ENCODE assay signal across 11 cellular contexts in the genomic region with DNA sequence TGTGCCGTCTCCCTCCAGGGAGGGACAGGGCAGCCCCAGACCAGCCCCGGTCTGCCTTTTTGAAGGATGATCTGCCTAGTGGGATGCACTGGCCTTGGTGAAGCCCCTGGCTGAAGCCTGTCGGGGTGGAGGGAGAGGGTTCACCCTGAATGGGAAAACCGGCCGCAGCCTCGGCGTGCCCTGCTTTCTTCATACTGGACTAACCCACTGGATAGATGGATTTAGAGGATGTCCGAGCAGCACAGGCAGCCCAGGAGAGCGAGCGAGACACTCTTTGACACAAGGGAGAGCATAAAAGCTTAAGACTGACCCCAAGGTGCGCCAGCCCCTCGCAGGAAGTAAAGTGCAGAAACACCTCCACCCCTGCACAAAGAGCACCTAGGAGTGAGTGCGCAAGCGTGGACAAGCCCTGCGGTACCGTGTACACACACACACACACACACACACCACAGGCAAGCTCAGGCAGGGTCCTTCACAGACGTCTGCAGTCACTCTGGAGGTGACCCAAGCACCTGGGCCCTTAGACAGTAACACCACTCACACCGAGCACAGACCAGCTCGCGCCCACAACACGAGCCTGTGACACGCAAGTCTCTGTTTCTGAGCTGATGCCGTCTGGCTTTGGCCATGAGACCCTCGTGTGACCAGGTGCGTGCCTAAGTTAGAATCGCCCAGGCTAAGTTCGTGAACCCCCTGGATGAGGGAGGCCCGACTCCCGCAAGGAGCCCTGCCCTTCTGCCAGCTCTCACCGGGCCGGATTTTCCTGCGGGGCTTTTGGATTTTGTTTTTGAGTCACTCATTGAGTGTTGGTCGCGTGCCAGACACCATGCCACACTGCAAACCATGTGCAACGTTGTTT. TPM values are rescaled to one million over a fixed set of nuclear protein-coding genes. Genes with fewer than 3 reads are reported as not detected.
A peak's percentile ranks its signal among the peaks of the same experiment; 100 is the strongest.
DNase-seq lines count a peak whose midpoint lies in the region; ATAC-seq and TF ChIP-seq lines count a peak whose summit lies in the region.
"Had no signal": no experiment of that assay in that cellular context is flagged by ENCODE, and none has a peak within 500 bp of the region (broad histone marks: within the 10 kb centered on the region; RNA-seq: fewer than 3 reads in every experiment).

No MANE protein-coding gene starts in this region.

- TF ChIP-seq POLR2A in transverse colon (IDR thresholded peaks at IDR 0.05): no peak

- 53 to 65% methylated on average over 13 to 33 of the region's 35 CpGs for WGBS in transverse colon (ENCODE audit: low coverage in 1 of 2), 2 donors

- H3K27me3 ChIP-seq in transverse colon: no peaks in the 10 kb centered on the region

- in situ Hi-C loops in transverse colon (cut with MboI; ENCODE audit: low pct_ligation_motif_present in 1 of 4, low pct_unique_long_range_greater_than_20kb in 1 of 4, low sequenced_read_pairs in 3 of 4): loop anchor here in 1 of 4 donors (10.0 kb wide), 1 partner anchor 48 kb away; no protein-coding TSS in a partner anchor

- CTCF ChIA-PET in MCF 10A (lab: Yijun Ruan, JAX): interaction anchor here (0.6 to 5.6 kb wide), 7 partner anchors 9 to 314 kb away, joined by 3 to 40 read pairs (median 8); a partner anchor contains a TSS

- intact Hi-C loops in MCF 10A (cut with micrococcal nuclease) (loop anchor here (2.0 kb wide), 1 partner anchor 28 kb away; no protein-coding TSS in a partner anchor), mucosa of descending colon (cut with DNase I, micrococcal nuclease) (no loop called here), transverse colon (cut with DNase I; ENCODE audit: low total_unique reads) (no loop called here)

- peak overlapping the region; percentile 90 to 97 (median 92) for H3K27ac Mint-ChIP-seq in IgD-negative memory B cell
- H3K27ac Mint-ChIP-seq in MCF 10A (ENCODE audit: low read depth, unreplicated experiment): peak overlapping the region; percentile 91
- H3K27ac Mint-ChIP-seq: activated T-helper 17 cell treated with anti-CD3 and anti-CD28 coated beads, Interleukin-2, amount 50 U/mL, for 72 hours; stimulated activated naive CD8-positive, alpha-beta T cell treated with anti-CD3 and anti-CD28 coated beads, Interleukin-15, amount 100 ng/mL, for 72 hours had no signal

- H3K4me1 ChIP-seq in mucosa of descending colon (ENCODE audit: low read depth) (peaks cover 39% of the 10 kb centered on the region), transverse colon (peaks cover 32 to 62% (median 42%) of the 10 kb centered on the region in 4 donors)

- no peak for TF ChIP-seq EP300 in transverse colon (IDR thresholded peaks at IDR 0.05; ENCODE audit: low read depth)

- H3K27ac ChIP-seq in transverse colon: peak overlapping the region; percentile 82 to 90 (median 87)

- H3K4me3 ChIP-seq in mucosa of descending colon (no peak overlapping the region), transverse colon (no peak overlapping the region)

- H3K9me3 ChIP-seq in mucosa of descending colon (no peaks in the 10 kb centered on the region), transverse colon (no peaks in the 10 kb centered on the region)

- peak; percentile 93 for DNase-seq in MCF 10A (ENCODE audit: unreplicated experiment)
- peak in 2 of 3 donors; percentile 59 for DNase-seq in mucosa of descending colon
- peak; percentile 34 for DNase-seq in transverse colon
- DNase-seq in iPS-NIHi7 (ENCODE audit: extremely low spot score): no peak
- no peak for DNase-seq in NCI-H510A treated with DMSO at 0.1 percent for 48 hours (lab: John Stamatoyannopoulos, UW)
- DNase-seq: head of caudate nucleus; stimulated activated naive CD8-positive, alpha-beta T cell treated with anti-CD3 and anti-CD28 coated beads, Interleukin-15, amount 100 ng/mL, for 72 hours had no signal

- POLR2A ChIA-PET in MCF 10A (lab: Yijun Ruan, JAX): interaction anchor here (0.5 to 7.0 kb wide), 20 partner anchors 8 to 1123 kb away, joined by 3 to 99 read pairs (median 4); a partner anchor contains a TSS

- H3K4me1 Mint-ChIP-seq in IgD-negative memory B cell: peaks cover 38 to 77% (median 69%) of the 10 kb centered on the region in 3 donors
- peaks cover 43% of the 10 kb centered on the region for H3K4me1 Mint-ChIP-seq in MCF 10A (ENCODE audit: insufficient read depth, unreplicated experiment)

- H3K36me3 Mint-ChIP-seq in IgD-negative memory B cell (peaks cover 24% of the 10 kb centered on the region), MCF 10A (ENCODE audit: insufficient read depth, unreplicated experiment) (peaks cover 38% of the 10 kb centered on the region)

- H3K36me3 ChIP-seq in mucosa of descending colon (ENCODE audit: low read depth): no peaks in the 10 kb centered on the region
- H3K36me3 ChIP-seq in transverse colon: peaks cover 0 to 4% (median 0%) of the 10 kb centered on the region in 4 donors

- H3K27me3 Mint-ChIP-seq in IgD-negative memory B cell (peaks cover 2% of the 10 kb centered on the region), MCF 10A (ENCODE audit: insufficient read depth, unreplicated experiment) (no peaks in the 10 kb centered on the region)
- H3K27me3 Mint-ChIP-seq: activated T-helper 17 cell treated with anti-CD3 and anti-CD28 coated beads, Interleukin-2, amount 50 U/mL, for 72 hours; stimulated activated naive CD8-positive, alpha-beta T cell treated with anti-CD3 and anti-CD28 coated beads, Interleukin-15, amount 100 ng/mL, for 72 hours had no signal

- H3K9me3 Mint-ChIP-seq in IgD-negative memory B cell (no peaks in the 10 kb centered on the region), MCF 10A (ENCODE audit: unreplicated experiment) (no peaks in the 10 kb centered on the region)
- H3K9me3 Mint-ChIP-seq: activated T-helper 17 cell treated with anti-CD3 and anti-CD28 coated beads, Interleukin-2, amount 50 U/mL, for 72 hours; stimulated activated naive CD8-positive, alpha-beta T cell treated with anti-CD3 and anti-CD28 coated beads, Interleukin-15, amount 100 ng/mL, for 72 hours had no signal

- no peak for TF ChIP-seq CTCF in MCF 10A (IDR thresholded peaks at IDR 0.05; ENCODE audit: unreplicated experiment)
- TF ChIP-seq CTCF in mucosa of descending colon (IDR thresholded peaks at IDR 0.05): no peak
- no peak for TF ChIP-seq CTCF in transverse colon (IDR thresholded peaks at IDR 0.05)

- H3K4me3 Mint-ChIP-seq in IgD-negative memory B cell (peak overlapping the region; percentile 17 to 76 (median 56)), MCF 10A (ENCODE audit: unreplicated experiment) (peak overlapping the region; percentile 61)
- H3K4me3 Mint-ChIP-seq: activated T-helper 17 cell treated with anti-CD3 and anti-CD28 coated beads, Interleukin-2, amount 50 U/mL, for 72 hours; stimulated activated naive CD8-positive, alpha-beta T cell treated with anti-CD3 and anti-CD28 coated beads, Interleukin-15, amount 100 ng/mL, for 72 hours had no signal

- no TSS peak for BruUV-seq in MCF 10A (replicated peaks; lab: Mats Ljungman, UMichigan)

- ATAC-seq in mucosa of descending colon (no peak), GM18867 (IDR thresholded peaks at IDR 0.05; ENCODE audit: unreplicated experiment) (no peak)
- ATAC-seq: activated CD4-positive, CD25-positive, alpha-beta regulatory T cell treated with anti-CD3 and anti-CD28 coated beads, Interleukin-2, amount 50 U/mL, for 24 hours; activated T-helper 17 cell treated with anti-CD3 and anti-CD28 coated beads, Interleukin-2, amount 50 U/mL, for 72 hours had no signal

RNA-seq across cellular contexts. Expression of a gene that starts 11.3 kb away (rescaled TPM):
- 191 TPM for polyA plus RNA-seq in IgD-negative memory B cell
- total RNA-seq in MCF 10A (2022): 38.6 and 46.4 TPM in 2 replicates
- total RNA-seq in mucosa of descending colon: 100 to 1,000 TPM; 118 to 146 (median 131) TPM
- total RNA-seq in transverse colon: 100 to 1,000 TPM; 115 to 193 (median 134) TPM

RNA-seq across cellular contexts. Expression of a gene that starts 21.3 kb away (rescaled TPM):
- polyA plus RNA-seq in IgD-negative memory B cell: 304 TPM
- total RNA-seq in MCF 10A (2022) (45.6 and 50.5 TPM in 2 replicates), mucosa of descending colon (100 to 1,000 TPM; 126 to 273 (median 209) TPM), transverse colon (100 to 1,000 TPM in 3 of 4 donors, 10 to 100 TPM in 1; 38.4 to 156 (median 131) TPM)

RNA-seq across cellular contexts. Expression of a gene that starts 21.6 kb away (rescaled TPM):
- 1.3 TPM for polyA plus RNA-seq in IgD-negative memory B cell
- total RNA-seq in MCF 10A (2022) (3.4 and 6.6 TPM in 2 replicates), mucosa of descending colon (10 to 100 TPM; 18.2 to 25.5 (median 19.3) TPM), transverse colon (10 to 100 TPM in 3 of 4 donors, 1 to 10 TPM in 1; 6.8 to 28.8 (median 21.3) TPM)

RNA-seq across cellular contexts. Expression of a gene that starts 36.9 kb away (rescaled TPM):
- polyA plus RNA-seq in IgD-negative memory B cell: 0.08 TPM
- total RNA-seq in MCF 10A (2022): 0.47 TPM in 1 of 2 replicates, not detected in the other
- under 1 TPM; 0.34 to 0.93 (median 0.63) TPM for total RNA-seq in mucosa of descending colon
- under 1 TPM in 1 of 4 donors, not detected in 3; 0.27 TPM for total RNA-seq in transverse colon

RNA-seq across cellular contexts. Expression of a gene that starts 53.0 kb away (rescaled TPM):
- 63.4 TPM for polyA plus RNA-seq in IgD-negative memory B cell
- total RNA-seq in MCF 10A (2022) (70.5 and 77.0 TPM in 2 replicates), mucosa of descending colon (100 to 1,000 TPM in 1 of 3 donors, 10 to 100 TPM in 2; 41.7 to 111 (median 54.1) TPM), transverse colon (10 to 100 TPM; 27.7 to 58.3 (median 44.5) TPM)

Comparison
In these comparisons a context has a peak if more than half of its experiments do, and no peak if none do; other contexts are left out.
1. DNase-seq: peak in MCF 10A (single experiment), mucosa of descending colon (2 of 3) and transverse colon (single experiment); none in iPS-NIHi7 (single experiment) and NCI-H510A treated with DMSO at 0.1 percent for 48 hours (single experiment).